In genomic region chr10:50417906-50418697, GRCh38 we compare ENCODE assay signal across 8 cellular contexts.
DNase-seq lines count a peak whose midpoint lies in the region; ATAC-seq, FAIRE-seq and TF ChIP-seq lines count a peak whose summit lies in the region.

No MANE protein-coding gene starts in this region.

- CTCF ChIA-PET in K562 (lab: Yijun Ruan, JAX; ENCODE audit: low intra/inter-chr PET ratio): no interaction called here

- BruUV-seq in K562 (replicated peaks; lab: Mats Ljungman, UMichigan): no TSS peak

- peaks cover 0 to 88% (median 22%) of the 10 kb centered on the region in 10 experiments; a peak in 13 of 20 replicates for H3K4me1 ChIP-seq in BLaER1 treated with 17β-estradiol and CSF1 and Interleukin-3, amounts not matched to agents 10 nM and 100 nM
- peaks cover 8 to 42% of the 10 kb centered on the region in 2 experiments for H3K4me1 ChIP-seq in K562 (replicated peaks in 1 of 2; ENCODE audit: control insufficient read depth in 2 of 2, insufficient read depth in 2 of 2, low read length in 2 of 2)

- peak overlapping the region; percentile 33 to 89 (median 69); a peak in 20 of 22 replicates for H3K9ac ChIP-seq in BLaER1 treated with 17β-estradiol and CSF1 and Interleukin-3, amounts not matched to agents 10 nM and 100 nM
- H3K9ac ChIP-seq in K562 (ENCODE audit: insufficient read depth in 1 of 2, low read depth in 2 of 2, low read length in 2 of 2): peak overlapping the region; percentile 70 to 92

- peak; percentile 76 for TF ChIP-seq POLR2A in K562 (conservative IDR thresholded peaks at IDR 0.05)

- H3K27me3 ChIP-seq in BLaER1 treated with 17β-estradiol and CSF1 and Interleukin-3, amounts not matched to agents 10 nM and 100 nM: peaks cover 0 to 38% (median 35%) of the 10 kb centered on the region in 11 experiments; a peak in 19 of 22 replicates
- no peaks in the 10 kb centered on the region for H3K27me3 ChIP-seq in K562 (ENCODE audit: control insufficient read depth in 2 of 2, insufficient read depth in 2 of 2, low read length in 2 of 2)

- H3K27ac ChIP-seq in BLaER1 treated with 17β-estradiol and CSF1 and Interleukin-3, amounts not matched to agents 10 nM and 100 nM: peak overlapping the region in 8 of 11 experiments; percentile 18 to 89 (median 76); a peak in 12 of 22 replicates
- peak overlapping the region; percentile 75 for H3K27ac ChIP-seq in K562 (ENCODE audit: extremely low read depth, low read depth, low read length)

- H2AFZ ChIP-seq in K562 (ENCODE audit: low read depth, low read length): peak overlapping the region; percentile 64; the same call in 1 of the 2 replicates

- H3K4me3 ChIP-seq in BLaER1 treated with 17β-estradiol and CSF1 and Interleukin-3, amounts not matched to agents 10 nM and 100 nM: peak overlapping the region; percentile 52 to 76 (median 66)
- peak overlapping the region; percentile 71 for H3K4me3 ChIP-seq in K562
- H3K4me3 ChIP-seq in iPS-11a (ENCODE audit: low read depth, low read length): peak overlapping the region; percentile 84

- DNase-seq in GM19239 (ENCODE audit: insufficient read length, low spot score) (peak; percentile 55), SW 1271 (lab: John Stamatoyannopoulos, UW) (peak; percentile 7 to 70), K562 (ENCODE audit: extremely low read depth in 1 of 4, low spot score in 3 of 4) (peak; percentile 77 to 94 (median 84)), sciatic nerve (ENCODE audit: low spot score) (peak; percentile 72), NCI-H524 (lab: John Stamatoyannopoulos, UW) (no peak)

- WGBS in K562 (ENCODE audit: insufficient coverage, low coverage, missing lambda C conversion rate): under 1% methylated on average over 58 of the region's 61 CpGs

- POLR2A ChIA-PET in K562 (lab: Yijun Ruan, JAX): interaction anchor here (0.6 to 1.1 kb wide), 3 partner anchors 10 to 139 kb away, joined by 3 to 6 read pairs (median 4); no protein-coding TSS in a partner anchor

- peaks cover 0 to 7% (median 0%) of the 10 kb centered on the region in 11 experiments; a peak in 3 of 22 replicates for H3K36me3 ChIP-seq in BLaER1 treated with 17β-estradiol and CSF1 and Interleukin-3, amounts not matched to agents 10 nM and 100 nM
- peaks cover 8% of the 10 kb centered on the region for H3K36me3 ChIP-seq in K562 (ENCODE audit: control insufficient read depth, insufficient read depth, low read length)

- no peak for TF ChIP-seq CTCF in K562 (IDR thresholded peaks at IDR 0.05 in 2 of 3, conservative IDR thresholded peaks at IDR 0.05 in 1 of 3; ENCODE audit: insufficient read depth in 2 of 3, low read depth in 1 of 3, low read length in 3 of 3)

- peaks cover 0 to 14% (median 12%) of the 10 kb centered on the region in 11 experiments; a peak in 15 of 22 replicates for H3K9me3 ChIP-seq in BLaER1 treated with 17β-estradiol and CSF1 and Interleukin-3, amounts not matched to agents 10 nM and 100 nM (replicated peaks in 1 of 11)
- H3K9me3 ChIP-seq in K562 (replicated peaks; ENCODE audit: control insufficient read depth, insufficient read depth, low read depth, low read length): no peaks in the 10 kb centered on the region

- no peaks in the 10 kb centered on the region for H3K9me1 ChIP-seq in K562 (ENCODE audit: control insufficient read depth, insufficient read depth, low read length)

- H3K4me2 ChIP-seq in BLaER1 treated with 17β-estradiol and CSF1 and Interleukin-3, amounts not matched to agents 10 nM and 100 nM: peak overlapping the region; percentile 66 to 88 (median 72)
- H3K4me2 ChIP-seq in K562 (ENCODE audit: insufficient read depth, low read length): peak overlapping the region; percentile 85

- in situ Hi-C loops in K562 (cut with MboI): no loop called here

- intact Hi-C loops in K562 (cut with micrococcal nuclease): loop anchor here (2.0 to 5.0 kb wide), 5 partner anchors 84 to 207 kb away; no protein-coding TSS in a partner anchor
- intact Hi-C loops in sciatic nerve (cut with DNase I): no loop called here

- peak; percentile 50; the same call in 1 of the 2 replicates for TF ChIP-seq EP300 in K562 (IDR thresholded peaks at IDR 0.05; ENCODE audit: low read length)

- FAIRE-seq in GM19239 (lab: Jason Lieb, UNC) (peak; percentile 99), K562 (lab: Jason Lieb, UNC) (peak; percentile 95)

- peaks cover 84% of the 10 kb centered on the region for H3K79me2 ChIP-seq in K562 (ENCODE audit: control insufficient read depth, insufficient read depth, low read length)

- H4K20me1 ChIP-seq in BLaER1 treated with 17β-estradiol and CSF1 and Interleukin-3, amounts not matched to agents 10 nM and 100 nM: peaks cover 0 to 41% (median 14%) of the 10 kb centered on the region in 11 experiments; a peak in 12 of 22 replicates
- H4K20me1 ChIP-seq in K562 (replicated peaks; ENCODE audit: control insufficient read depth, insufficient read depth, low read length): peaks cover 10% of the 10 kb centered on the region

- ATAC-seq in HG03280 (IDR thresholded peaks at IDR 0.05; ENCODE audit: unreplicated experiment): peak; percentile 73
- ATAC-seq in K562: peak; percentile 81
- ATAC-seq in sciatic nerve: peak; percentile 87

- TF ChIP-seq RAD21 in K562 (CRISPR knock-in tag; conservative IDR thresholded peaks at IDR 0.05 in 1 of 2, IDR thresholded peaks at IDR 0.05 in 1 of 2): no peak

TF ChIP-seq in K562, 482 proteins besides CTCF, POLR2A, EP300 and RAD21 (continues in another document):
- TF ChIP-seq NCOA4 (IDR thresholded peaks at IDR 0.05; ENCODE audit: partially characterized antibody) (no peak), MYNN (IDR thresholded peaks at IDR 0.05) (0 out of 2 replicates have a peak, but pooled peaks have one; percentile 23), MYNN (CRISPR knock-in tag; IDR thresholded peaks at IDR 0.05) (no peak), KDM1A (IDR thresholded peaks at IDR 0.05) (peak; percentile 79 to 84; a peak in 2 of 4 replicates), NR4A1 (CRISPR knock-in tag; IDR thresholded peaks at IDR 0.05) (no peak), NR4A1 (tag; IDR thresholded peaks at IDR 0.05) (0 out of 2 replicates have a peak, but pooled peaks have one; percentile 25), ZNF263 (CRISPR knock-in tag; IDR thresholded peaks at IDR 0.05; ENCODE audit: borderline replicate concordance) (no peak), PML (IDR thresholded peaks at IDR 0.05; ENCODE audit: low read length) (0 out of 2 replicates have a peak, but pooled peaks have one; percentile 22), ZBTB5 (IDR thresholded peaks at IDR 0.05) (no peak), ZBTB9 (CRISPR knock-in tag; IDR thresholded peaks at IDR 0.05) (0 out of 2 replicates have a peak, but pooled peaks have one; percentile 38), FOS (IDR thresholded peaks at IDR 0.05; ENCODE audit: extremely low read depth, insufficient read length) (peak; percentile 18)

Comparison
In these comparisons a context has a peak if more than half of its experiments do, and no peak if none do; other contexts are left out.
1. DNase-seq: peak in GM19239 (single experiment), SW 1271 (2 of 2), K562 (4 of 4) and sciatic nerve (single experiment); none in NCI-H524 (0 of 2).
2. Peak in every context shown above with its lines, with median percentiles within 50 percentile points of each other: H3K4me3 ChIP-seq and ATAC-seq.